8 cellular contexts compared by ENCODE assay signal in the genomic region with DNA sequence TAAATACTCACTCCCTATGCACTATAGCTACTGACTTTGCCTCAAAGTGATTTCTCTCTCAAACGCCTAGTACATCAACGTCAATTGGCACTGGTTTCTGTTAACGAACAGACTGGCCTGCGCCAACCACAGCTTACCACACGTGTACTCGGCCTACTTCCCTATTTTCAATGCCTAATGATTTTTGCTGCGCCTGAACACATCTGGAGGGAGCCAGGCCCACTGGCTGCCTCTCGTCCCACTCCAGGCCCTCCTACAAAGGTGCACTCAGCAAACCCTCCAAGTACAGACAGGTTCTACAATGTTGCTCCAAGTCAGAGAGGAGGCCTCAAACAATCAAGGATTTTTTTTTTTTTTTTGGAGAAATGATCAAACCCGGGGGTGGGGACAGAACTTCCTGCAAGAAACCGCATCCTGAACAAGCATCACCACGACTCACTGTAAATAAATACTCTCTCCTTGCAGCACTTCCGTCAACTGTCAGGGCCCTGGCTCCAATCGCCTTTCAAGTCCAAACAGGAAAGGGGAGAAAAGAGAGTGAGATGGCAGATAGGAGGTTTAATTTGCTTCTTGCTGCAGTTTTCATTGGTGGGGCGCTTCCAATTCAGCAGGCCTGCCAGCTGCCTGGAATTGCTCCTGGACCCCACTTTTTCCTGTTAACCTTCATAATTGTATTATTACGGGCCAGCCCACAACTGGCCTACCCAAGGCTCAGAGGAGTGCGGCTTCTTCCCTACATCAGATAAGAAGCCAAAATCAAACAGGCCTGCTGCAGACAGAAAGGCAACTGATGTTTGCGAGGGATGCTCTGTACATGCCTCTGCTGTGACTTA.
A peak's percentile ranks its signal among the peaks of the same experiment; 100 is the strongest.
DNase-seq lines count a peak whose midpoint lies in the region; ATAC-seq and TF ChIP-seq lines count a peak whose summit lies in the region.

No MANE protein-coding gene starts in this region.

- no peaks in the 10 kb centered on the region for H3K27me3 Mint-ChIP-seq in stimulated activated memory B cell treated with anti-CD40 and anti-IgM and Interleukin-4, amounts not matched to agents 10 μg/mL and 1 μg/mL and 100 μg/mL, for 72 hours

- DNase-seq in PC-3 = peak; percentile 91
- peak; percentile 66 for DNase-seq in activated effector memory CD4-positive, alpha-beta T cell treated with Interleukin-2 at 50 U/mL for 16 hours
- DNase-seq in hepatocyte (ENCODE audit: low spot score) = no peak
- DNase-seq in COLO668 (lab: John Stamatoyannopoulos, UW; ENCODE audit: unreplicated experiment) = no peak
- DNase-seq in uterus = no peak

- no peak for TF ChIP-seq POLR2A in uterus (IDR thresholded peaks at IDR 0.05)

- H3F3A ChIP-seq in PC-3 (ENCODE audit: low read length, unreplicated experiment) = no peaks in the 10 kb centered on the region

- peak; percentile 98 for ATAC-seq in GM18873 (IDR thresholded peaks at IDR 0.05; ENCODE audit: low FRiP score, unreplicated experiment)
- ATAC-seq in HG02943 (IDR thresholded peaks at IDR 0.05; ENCODE audit: low read depth, unreplicated experiment) = peak; percentile 90
- ATAC-seq in PC-3 = peak; percentile 89
- peak; percentile 97 for ATAC-seq in stimulated activated memory B cell treated with anti-CD40 and anti-IgM and Interleukin-4, amounts not matched to agents 10 μg/mL and 1 μg/mL and 100 μg/mL, for 72 hours

- peaks cover 22% of the 10 kb centered on the region for H3K4me1 ChIP-seq in PC-3 (ENCODE audit: insufficient read depth, low read length)
- peaks cover 4% of the 10 kb centered on the region for H3K4me1 ChIP-seq in hepatocyte (ENCODE audit: insufficient read depth)
- H3K4me1 ChIP-seq in uterus = no peaks in the 10 kb centered on the region

- 74% methylated on average over 17 of the region's 17 CpGs for WGBS in hepatocyte (ENCODE audit: low lambda C conversion rate, missing lambda C conversion rate)

- H3K79me2 ChIP-seq in PC-3 (ENCODE audit: low read length) (0 out of 2 replicates have a peak, but pooled peaks cover 3% of the 10 kb centered on the region), hepatocyte (peaks cover 70% of the 10 kb centered on the region)

- H2AFZ ChIP-seq in PC-3 (ENCODE audit: low read length) = peak overlapping the region; percentile 65
- H2AFZ ChIP-seq in hepatocyte = no peak overlapping the region

- H3K9me3 Mint-ChIP-seq in stimulated activated memory B cell treated with anti-CD40 and anti-IgM and Interleukin-4, amounts not matched to agents 10 μg/mL and 1 μg/mL and 100 μg/mL, for 72 hours = no peaks in the 10 kb centered on the region

- H3K9me2 ChIP-seq in PC-3 (replicated peaks; ENCODE audit: low read length) (no peaks in the 10 kb centered on the region), hepatocyte (replicated peaks; ENCODE audit: insufficient read depth) (no peaks in the 10 kb centered on the region)

- CTCF ChIA-PET in PC-3 (lab: Charles Lee) = no interaction called here

- BruUV-seq in PC-3 (replicated peaks; lab: Mats Ljungman, UMichigan) = TSS peak; percentile 25

- H3K9me3 ChIP-seq in PC-3 (ENCODE audit: low read length) = no peaks in the 10 kb centered on the region
- H3K9me3 ChIP-seq in hepatocyte (ENCODE audit: low read depth) = no peaks in the 10 kb centered on the region
- no peaks in the 10 kb centered on the region for H3K9me3 ChIP-seq in uterus

- peaks cover 69% of the 10 kb centered on the region for H3K4me1 Mint-ChIP-seq in stimulated activated memory B cell treated with anti-CD40 and anti-IgM and Interleukin-4, amounts not matched to agents 10 μg/mL and 1 μg/mL and 100 μg/mL, for 72 hours

- H3K9ac ChIP-seq in PC-3 (ENCODE audit: low read length) = peak overlapping the region; percentile 39

- H3K27ac Mint-ChIP-seq in stimulated activated memory B cell treated with anti-CD40 and anti-IgM and Interleukin-4, amounts not matched to agents 10 μg/mL and 1 μg/mL and 100 μg/mL, for 72 hours = peak overlapping the region; percentile 96

- POLR2A ChIA-PET in PC-3 (lab: Charles Lee; ENCODE audit: unreplicated experiment) = no interaction called here

- H3K36me3 ChIP-seq in PC-3 (ENCODE audit: low read depth, low read length) = no peaks in the 10 kb centered on the region
- H3K36me3 ChIP-seq in hepatocyte (replicated peaks; ENCODE audit: insufficient read depth, low read depth) = no peaks in the 10 kb centered on the region
- no peaks in the 10 kb centered on the region for H3K36me3 ChIP-seq in uterus

- no peak for TF ChIP-seq CTCF in PC-3 (conservative IDR thresholded peaks at IDR 0.05; ENCODE audit: low read depth, low read length)
- TF ChIP-seq CTCF in hepatocyte (IDR thresholded peaks at IDR 0.05; ENCODE audit: poor library complexity) = no peak
- no peak for TF ChIP-seq CTCF in uterus (IDR thresholded peaks at IDR 0.05)

- intact Hi-C loops in PC-3 (cut with micrococcal nuclease) = loop anchor here (1.0 to 10.0 kb wide), 4 partner anchors 19 to 339 kb away; no protein-coding TSS in a partner anchor
- intact Hi-C loops in uterus (cut with DNase I; ENCODE audit: low total_unique reads) = no loop called here

- no peaks in the 10 kb centered on the region for H3K36me3 Mint-ChIP-seq in stimulated activated memory B cell treated with anti-CD40 and anti-IgM and Interleukin-4, amounts not matched to agents 10 μg/mL and 1 μg/mL and 100 μg/mL, for 72 hours

- H3K27me3 ChIP-seq in PC-3 (ENCODE audit: low read length) = no peaks in the 10 kb centered on the region
- H3K27me3 ChIP-seq in hepatocyte = no peaks in the 10 kb centered on the region
- no peaks in the 10 kb centered on the region for H3K27me3 ChIP-seq in uterus

- H3K4me2 ChIP-seq in PC-3 (ENCODE audit: low read length) (peak overlapping the region; percentile 73), hepatocyte (no peak overlapping the region)

- peak overlapping the region; percentile 82 for H3K27ac ChIP-seq in PC-3 (ENCODE audit: low read length)
- peak overlapping the region; percentile 22 for H3K27ac ChIP-seq in hepatocyte
- H3K27ac ChIP-seq in uterus = peak overlapping the region in 1 of 2 donors; percentile 16

- H4K20me1 ChIP-seq in PC-3 (ENCODE audit: low read length) (no peaks in the 10 kb centered on the region), hepatocyte (ENCODE audit: insufficient read depth, poor library complexity, severe bottlenecking) (no peaks in the 10 kb centered on the region)

- H3K4me3 Mint-ChIP-seq in stimulated activated memory B cell treated with anti-CD40 and anti-IgM and Interleukin-4, amounts not matched to agents 10 μg/mL and 1 μg/mL and 100 μg/mL, for 72 hours = peak overlapping the region; percentile 75

- H3K4me3 ChIP-seq in PC-3 (ENCODE audit: low read length) = peak overlapping the region; percentile 14; the same call in 1 of the 2 replicates
- H3K4me3 ChIP-seq in hepatocyte = no peak overlapping the region
- no peak overlapping the region for H3K4me3 ChIP-seq in uterus

Comparison
In these comparisons a context has a peak if more than half of its experiments do, and no peak if none do; other contexts are left out.
1. DNase-seq: peak in PC-3 (single experiment) and activated effector memory CD4-positive, alpha-beta T cell treated with Interleukin-2 at 50 U/mL for 16 hours (single experiment); none in hepatocyte (single experiment), COLO668 (single experiment) and uterus (0 of 2).
2. Peak in every context shown above with its lines, with median percentiles within 50 percentile points of each other: ATAC-seq.